Comparison of ENCODE assay signal across 24 cellular contexts in genomic region chr12:91717804-91718203, GRCh38.
"Had no signal": no experiment of that assay in that cellular context is flagged by ENCODE, and none has a peak within 500 bp of the region (broad histone marks: within the 10 kb centered on the region; RNA-seq: fewer than 3 reads in every experiment).

No MANE protein-coding gene starts in this region.

- H3K27me3 ChIP-seq: ascending aorta, body of pancreas, cardiac muscle cell, SJCRH30 had no signal

- H3K27ac ChIP-seq: ascending aorta, body of pancreas, cardiac muscle cell, SJCRH30 had no signal

- ATAC-seq: activated CD4-positive, CD25-positive, alpha-beta regulatory T cell treated with anti-CD3 and anti-CD28 coated beads, Interleukin-2, amount 50 U/mL, for 24 hours; activated CD8-positive, alpha-beta T cell treated with anti-CD3 and anti-CD28 coated beads, Interleukin-2, amount 10 ng/mL, durations not matched to agents 7 days and 5 days; body of pancreas had no signal

- DNase-seq: activated CD4-positive, alpha-beta T cell treated with anti-CD3 and anti-CD28 coated beads for 4 hours; activated CD4-positive, alpha-beta T cell treated with anti-CD3 and anti-CD28 coated beads, Interleukin-2, amount 50 U/mL, for 4 hours; activated CD8-positive, alpha-beta memory T cell treated with anti-CD3 and anti-CD28 coated beads, Interleukin-2, amount 50 U/mL, for 48 hours; activated CD8-positive, alpha-beta T cell treated with anti-CD3 and anti-CD28 coated beads, Interleukin-2, amount 10 ng/mL, durations not matched to agents 7 days and 5 days; activated naive CD4-positive, alpha-beta T cell treated with anti-CD3 and anti-CD28 coated beads, Interleukin-2, amount 50 U/mL, for 16 hours; activated naive CD8-positive, alpha-beta T cell treated with anti-CD3 and anti-CD28 coated beads, Interleukin-2, amount 10 ng/mL, durations not matched to agents 7 days and 5 days; activated T-cell treated with anti-CD3 and anti-CD28 coated beads, Interleukin-2, amount 50 U/mL, for 1 hour; amniotic stem cell; body of pancreas; KG1; NCI-H1092; NCI-H1417; NCI-H1930; NCI-H2107; NCI-H2171 treated with DMSO at 0.1 percent for 48 hours; NCI-H510A treated with DMSO at 0.1 percent for 48 hours; NCI-H69; Right ventricle myocardium superior; SJCRH30; SK-N-SH; T-helper 1 cell had no signal

- H3K9ac ChIP-seq: SK-N-SH had no signal

- H3K36me3 ChIP-seq: ascending aorta, cardiac muscle cell, SJCRH30 had no signal

- H3K4me2 ChIP-seq: SK-N-SH had no signal

- H3K4me3 ChIP-seq: ascending aorta, body of pancreas, cardiac muscle cell, SJCRH30 had no signal

- H3K4me1 ChIP-seq: ascending aorta, body of pancreas, SJCRH30 had no signal

- H3K9me3 ChIP-seq: ascending aorta, body of pancreas, SJCRH30, SK-N-SH had no signal
